29 cellular contexts compared by ENCODE assay signal in the genomic region with DNA sequence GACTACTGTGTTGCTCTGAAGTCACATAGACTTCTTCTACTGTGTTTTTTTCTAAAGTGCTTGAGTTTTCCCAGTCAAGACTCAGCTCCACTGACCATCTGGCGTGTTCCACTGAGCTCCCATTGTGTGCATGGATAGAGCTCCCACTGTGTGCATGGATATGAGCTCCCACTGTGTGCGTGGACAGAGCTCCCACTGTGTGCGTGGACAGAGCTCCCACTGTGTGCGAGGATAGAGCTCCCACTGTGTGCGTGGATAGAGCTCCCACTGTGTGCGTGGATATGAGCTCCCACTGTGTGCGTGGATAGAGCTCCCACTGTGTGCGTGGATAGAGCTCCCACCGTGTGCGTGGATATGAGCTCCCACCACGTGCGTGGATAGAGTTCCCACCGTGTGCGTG.
"Had no signal": no experiment of that assay in that cellular context is flagged by ENCODE, and none has a peak within 500 bp of the region (broad histone marks: within the 10 kb centered on the region; RNA-seq: fewer than 3 reads in every experiment).

No MANE protein-coding gene starts in this region.

- H3K4me3 ChIP-seq: stomach, suprapubic skin, testis, thoracic aorta, thyroid gland, tibial artery, tibial nerve, transverse colon, upper lobe of left lung, upper lobe of right lung, uterus, vagina had no signal

- H3K4me3 Mint-ChIP-seq: stimulated activated effector memory CD8-positive, alpha-beta T cell treated with anti-CD3 and anti-CD28 coated beads, Interleukin-12 subunit alpha, Interleukin-12 subunit beta, amount 100 ng/mL, for 72 hours; stimulated activated memory B cell treated with anti-CD40 and anti-IgM and Interleukin-4, amounts not matched to agents 10 μg/mL and 1 μg/mL and 100 μg/mL, for 72 hours; stimulated activated naive B cell treated with anti-CD40 and anti-IgM and Interleukin-4, amounts not matched to agents 10 μg/mL and 1 μg/mL and 100 μg/mL, for 72 hours; stimulated activated naive CD8-positive, alpha-beta T cell treated with anti-CD3 and anti-CD28 coated beads, Interleukin-15, amount 100 ng/mL, for 72 hours; stimulated activated naive CD8-positive, alpha-beta T cell treated with anti-CD3 and anti-CD28 coated beads, Interleukin-15, Interleukin-2, amounts not matched to agents 100 ng/mL and 50 ng/mL, for 24 hours; type B pancreatic cell had no signal

- H3K9me3 Mint-ChIP-seq: stimulated activated effector memory CD8-positive, alpha-beta T cell treated with anti-CD3 and anti-CD28 coated beads, Interleukin-12 subunit alpha, Interleukin-12 subunit beta, amount 100 ng/mL, for 72 hours; stimulated activated memory B cell treated with anti-CD40 and anti-IgM and Interleukin-4, amounts not matched to agents 10 μg/mL and 1 μg/mL and 100 μg/mL, for 72 hours; stimulated activated naive B cell treated with anti-CD40 and anti-IgM and Interleukin-4, amounts not matched to agents 10 μg/mL and 1 μg/mL and 100 μg/mL, for 72 hours; stimulated activated naive CD8-positive, alpha-beta T cell treated with anti-CD3 and anti-CD28 coated beads, Interleukin-15, amount 100 ng/mL, for 72 hours; stimulated activated naive CD8-positive, alpha-beta T cell treated with anti-CD3 and anti-CD28 coated beads, Interleukin-15, Interleukin-2, amounts not matched to agents 100 ng/mL and 50 ng/mL, for 24 hours; type B pancreatic cell had no signal

- ATAC-seq: stimulated activated effector memory CD8-positive, alpha-beta T cell treated with anti-CD3 and anti-CD28 coated beads, Interleukin-12 subunit alpha, Interleukin-12 subunit beta, amount 100 ng/mL, for 72 hours; stimulated activated memory B cell treated with anti-CD40 and anti-IgM and Interleukin-4, amounts not matched to agents 10 μg/mL and 1 μg/mL and 100 μg/mL, for 72 hours; stimulated activated naive B cell treated with anti-CD40 and anti-IgM and Interleukin-4, amounts not matched to agents 10 μg/mL and 1 μg/mL and 100 μg/mL, for 72 hours; stimulated activated naive CD8-positive, alpha-beta T cell treated with anti-CD3 and anti-CD28 coated beads, Interleukin-15, amount 100 ng/mL, for 72 hours; stimulated activated naive CD8-positive, alpha-beta T cell treated with anti-CD3 and anti-CD28 coated beads, Interleukin-15, Interleukin-2, amounts not matched to agents 100 U/mL and 50 U/mL, for 24 hours; upper lobe of right lung had no signal

- H3K9me3 ChIP-seq: stomach, suprapubic skin, testis, thoracic aorta, thyroid gland, tibial artery, tibial nerve, transverse colon, upper lobe of left lung, upper lobe of right lung, uterus, vagina had no signal

- H3K36me3 Mint-ChIP-seq: stimulated activated effector memory CD8-positive, alpha-beta T cell treated with anti-CD3 and anti-CD28 coated beads, Interleukin-12 subunit alpha, Interleukin-12 subunit beta, amount 100 ng/mL, for 72 hours; stimulated activated memory B cell treated with anti-CD40 and anti-IgM and Interleukin-4, amounts not matched to agents 10 μg/mL and 1 μg/mL and 100 μg/mL, for 72 hours; stimulated activated naive B cell treated with anti-CD40 and anti-IgM and Interleukin-4, amounts not matched to agents 10 μg/mL and 1 μg/mL and 100 μg/mL, for 72 hours; type B pancreatic cell had no signal

- H3K27ac ChIP-seq: stomach, suprapubic skin, testis, thoracic aorta, thyroid gland, tibial artery, tibial nerve, transverse colon, upper lobe of left lung, upper lobe of right lung, uterus, vagina had no signal

- H3K4me1 ChIP-seq: thyroid gland, tibial artery, transverse colon, uterus, vagina had no signal

- H3K36me3 ChIP-seq: stomach, suprapubic skin, thoracic aorta, thyroid gland, tibial artery, tibial nerve, transverse colon, upper lobe of left lung, upper lobe of right lung, uterus, vagina had no signal

- H3K27me3 Mint-ChIP-seq: stimulated activated memory B cell treated with anti-CD40 and anti-IgM and Interleukin-4, amounts not matched to agents 10 μg/mL and 1 μg/mL and 100 μg/mL, for 72 hours; stimulated activated naive B cell treated with anti-CD40 and anti-IgM and Interleukin-4, amounts not matched to agents 10 μg/mL and 1 μg/mL and 100 μg/mL, for 72 hours; stimulated activated naive CD8-positive, alpha-beta T cell treated with anti-CD3 and anti-CD28 coated beads, Interleukin-15, amount 100 ng/mL, for 72 hours; stimulated activated naive CD8-positive, alpha-beta T cell treated with anti-CD3 and anti-CD28 coated beads, Interleukin-15, Interleukin-2, amounts not matched to agents 100 ng/mL and 50 ng/mL, for 24 hours; type B pancreatic cell had no signal

- DNase-seq: stimulated activated CD4-positive, alpha-beta T cell treated with anti-CD3 and anti-CD28 coated beads, Interleukin-2, amount 100 ng/mL, for 48 hours; stimulated activated CD4-positive, alpha-beta T cell treated with anti-CD3 and anti-CD28 coated beads, Interleukin-4, amount 100 ng/mL, for 1 hour; stimulated activated CD4-positive, alpha-beta T cell treated with anti-CD3 and anti-CD28 coated beads, Interleukin-4, amount 100 ng/mL, for 24 hours; stimulated activated CD4-positive, alpha-beta T cell treated with anti-CD3 and anti-CD28 coated beads, Interleukin-4, amount 100 ng/mL, for 4 hours; stimulated activated CD8-positive, alpha-beta memory T cell treated with anti-CD3 and anti-CD28 coated beads, Interleukin-4, amount 100 ng/mL, for 48 hours; stimulated activated naive B cell treated with anti-CD40 and anti-IgM and Interleukin-4, amounts not matched to agents 10 μg/mL and 1 μg/mL and 100 μg/mL, for 72 hours; stimulated activated naive CD4-positive, alpha-beta T cell; stimulated activated naive CD4-positive, alpha-beta T cell treated with Interleukin-2 at 50 U/mL for 16 hours; stimulated activated naive CD8-positive, alpha-beta T cell treated with anti-CD3 and anti-CD28 coated beads, Interleukin-15, amount 100 ng/mL, for 72 hours; stimulated activated naive CD8-positive, alpha-beta T cell treated with anti-CD3 and anti-CD28 coated beads, Interleukin-15, Interleukin-2, amounts not matched to agents 100 U/mL and 50 U/mL, for 24 hours; stomach; substantia nigra; testis; thyroid gland; tibial artery; transverse colon; trophoblast cell; upper lobe of left lung; upper lobe of right lung; uterus had no signal

- H3K27ac Mint-ChIP-seq: stimulated activated effector memory CD8-positive, alpha-beta T cell treated with anti-CD3 and anti-CD28 coated beads, Interleukin-12 subunit alpha, Interleukin-12 subunit beta, amount 100 ng/mL, for 72 hours; stimulated activated memory B cell treated with anti-CD40 and anti-IgM and Interleukin-4, amounts not matched to agents 10 μg/mL and 1 μg/mL and 100 μg/mL, for 72 hours; stimulated activated naive B cell treated with anti-CD40 and anti-IgM and Interleukin-4, amounts not matched to agents 10 μg/mL and 1 μg/mL and 100 μg/mL, for 72 hours; stimulated activated naive CD8-positive, alpha-beta T cell treated with anti-CD3 and anti-CD28 coated beads, Interleukin-15, amount 100 ng/mL, for 72 hours; stimulated activated naive CD8-positive, alpha-beta T cell treated with anti-CD3 and anti-CD28 coated beads, Interleukin-15, Interleukin-2, amounts not matched to agents 100 ng/mL and 50 ng/mL, for 24 hours; type B pancreatic cell had no signal

- H3K27me3 ChIP-seq: testis, thyroid gland, tibial nerve, transverse colon, upper lobe of left lung, upper lobe of right lung, uterus, vagina had no signal

- FAIRE-seq: urothelium cell line had no signal
